In the genomic region with DNA sequence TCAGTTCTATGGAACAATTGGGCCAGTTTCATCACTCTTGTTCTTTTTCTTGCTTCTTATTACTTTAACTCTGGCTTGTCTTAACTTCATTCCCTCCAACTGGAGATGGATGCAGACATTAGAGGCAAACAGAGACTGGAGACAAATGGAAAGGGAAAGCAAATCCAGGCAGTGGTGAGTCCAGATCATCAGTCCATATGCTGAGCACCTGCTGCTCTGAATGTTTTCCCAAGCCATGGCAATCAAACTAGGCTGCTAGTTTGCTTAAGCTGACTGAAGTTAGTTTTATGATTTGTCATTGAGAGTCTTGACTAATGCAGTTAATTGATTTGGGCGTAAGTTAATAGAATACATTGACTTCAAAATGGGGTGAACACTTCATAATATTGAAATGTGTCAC, we compare ENCODE assay signal across 33 cellular contexts.
"Had no signal": no experiment of that assay in that cellular context is flagged by ENCODE, and none has a peak within 500 bp of the region (broad histone marks: within the 10 kb centered on the region; RNA-seq: fewer than 3 reads in every experiment).

No MANE protein-coding gene starts in this region.

- H3K4me3 ChIP-seq: MG63, PC-9, SJCRH30, SK-N-MC had no signal

- H3K27me3 ChIP-seq: MG63, SJCRH30 had no signal

- FAIRE-seq: RCC 7860 had no signal

- H3K9me3 ChIP-seq: MG63, SJCRH30 had no signal

- DNase-seq: Kasumi-1, KG1, MG63, NCI-H1048, NCI-H1092 treated with DMSO at 0.1 percent for 48 hours, NCI-H1105 treated with DMSO at 0.1 percent for 48 hours, NCI-H1436, NCI-H146, NCI-H1694, NCI-H187, NCI-H1930, NCI-H2029 treated with DMSO at 0.1 percent for 48 hours, NCI-H2081 treated with DMSO at 0.1 percent for 48 hours, NCI-H2107, NCI-H2171, NCI-H226, NCI-H446 treated with DMSO at 0.1 percent for 48 hours, NCI-H510A, NCI-H524, NCI-H526, NCI-H69, NCI-H748 treated with DMSO at 0.1 percent for 48 hours, NCI-H82, PC-9, SHP77, SIG-M5, SJCRH30 had no signal

- H3K27ac ChIP-seq: PC-9, RWPE1, SJCRH30, SK-N-MC had no signal

- H3K36me3 ChIP-seq: MG63, SJCRH30 had no signal

- H3K4me1 ChIP-seq: SJCRH30 had no signal

- H2AFZ ChIP-seq: PC-9 had no signal

- ATAC-seq: Panc1, Right ventricle myocardium inferior, SK-N-SH treated with all-trans-retinoic acid at 6 μM for 48 hours had no signal

- H3K4me2 ChIP-seq: PC-9 had no signal
